21 cellular contexts compared by ENCODE assay signal in genomic region chr6:506920-507523, GRCh38.
DNase-seq lines count a peak whose midpoint lies in the region; ATAC-seq and TF ChIP-seq lines count a peak whose summit lies in the region.
"Had no signal": no experiment of that assay in that cellular context is flagged by ENCODE, and none has a peak within 500 bp of the region (broad histone marks: within the 10 kb centered on the region; RNA-seq: fewer than 3 reads in every experiment).

No MANE protein-coding gene starts in this region.

- H3K4me1 ChIP-seq in HEK293 (ENCODE audit: control insufficient read depth, insufficient read depth, low read length) (no peaks in the 10 kb centered on the region), mesendoderm (ENCODE audit: control insufficient read depth, low read depth, low read length) (no peaks in the 10 kb centered on the region), foreskin keratinocyte (no peaks in the 10 kb centered on the region)
- H3K4me1 ChIP-seq: esophagus muscularis mucosa, right lobe of liver, vagina had no signal

- no peaks in the 10 kb centered on the region for H3K79me2 ChIP-seq in mesendoderm (ENCODE audit: control insufficient read depth, insufficient read depth, low read length)

- no peak overlapping the region for H2BK5ac ChIP-seq in mesendoderm (ENCODE audit: low read length)

- peaks cover 99% of the 10 kb centered on the region for H3K4me1 Mint-ChIP-seq in activated T-cell treated with anti-CD3 and anti-CD28 coated beads, Interleukin-2, amount 50 U/mL, for 4 hours (ENCODE audit: low read depth)
- H3K4me1 Mint-ChIP-seq in activated naive CD8-positive, alpha-beta T cell treated with anti-CD3 and anti-CD28 coated beads, Interleukin-2, amount 10 ng/mL, durations not matched to agents 7 days and 5 days = peaks cover 66% of the 10 kb centered on the region
- peaks cover 59% of the 10 kb centered on the region for H3K4me1 Mint-ChIP-seq in stimulated activated memory B cell treated with anti-CD40 and anti-IgM and Interleukin-4, amounts not matched to agents 10 μg/mL and 1 μg/mL and 100 μg/mL, for 72 hours

- CTCF ChIA-PET in HEK293 (lab: Yijun Ruan, JAX) = no interaction called here

- no peak overlapping the region for H4K8ac ChIP-seq in mesendoderm (ENCODE audit: low read depth, low read length)

- H3K9ac ChIP-seq in mesendoderm (ENCODE audit: low read length) = no peak overlapping the region

- H3K27ac Mint-ChIP-seq in activated naive CD8-positive, alpha-beta T cell treated with anti-CD3 and anti-CD28 coated beads, Interleukin-2, amount 10 ng/mL, durations not matched to agents 7 days and 5 days = peak overlapping the region; percentile 87
- peak overlapping the region; percentile 69 for H3K27ac Mint-ChIP-seq in stimulated activated memory B cell treated with anti-CD40 and anti-IgM and Interleukin-4, amounts not matched to agents 10 μg/mL and 1 μg/mL and 100 μg/mL, for 72 hours

- TF ChIP-seq CTCF in HEK293 (tag by site-specific recombination; IDR thresholded peaks at IDR 0.05) = no peak
- TF ChIP-seq CTCF in foreskin keratinocyte (conservative IDR thresholded peaks at IDR 0.05) = no peak

- H3K27ac ChIP-seq in HEK293 (ENCODE audit: extremely low read depth, low read depth, low read length) (no peak overlapping the region), mesendoderm (ENCODE audit: low read depth, low read length) (no peak overlapping the region), foreskin keratinocyte (no peak overlapping the region)
- H3K27ac ChIP-seq: esophagus muscularis mucosa, ovary, right lobe of liver, vagina had no signal

- no peak overlapping the region for H3K4me3 ChIP-seq in HEK293 (ENCODE audit: low read depth, low read length)
- no peak overlapping the region for H3K4me3 ChIP-seq in mesendoderm (ENCODE audit: low read length)
- H3K4me3 ChIP-seq: esophagus muscularis mucosa, K562, ovary, right lobe of liver, vagina had no signal

- no peak overlapping the region for H2BK120ac ChIP-seq in mesendoderm (ENCODE audit: low read depth, low read length)

- H3K4ac ChIP-seq in mesendoderm (ENCODE audit: low read depth, low read length) = no peak overlapping the region

- H3K27me3 ChIP-seq in mesendoderm (ENCODE audit: insufficient read depth, low read length, poor library complexity) (no peaks in the 10 kb centered on the region), foreskin keratinocyte (no peaks in the 10 kb centered on the region)
- H3K27me3 ChIP-seq: esophagus muscularis mucosa, ovary, right lobe of liver, vagina had no signal

- no peaks in the 10 kb centered on the region for H3K79me1 ChIP-seq in mesendoderm (ENCODE audit: low read length)

- H3K18ac ChIP-seq in mesendoderm (ENCODE audit: low read length) = no peak overlapping the region

- no peak for DNase-seq in activated T-cell treated with anti-CD3 and anti-CD28 coated beads, Interleukin-2, amount 50 U/mL, for 4 hours
- DNase-seq in activated T-cell treated with anti-CD3 and anti-CD28 coated beads for 4 hours (no peak), mesendoderm (no peak), foreskin keratinocyte (no peak)
- DNase-seq in activated naive CD8-positive, alpha-beta T cell treated with anti-CD3 and anti-CD28 coated beads, Interleukin-2, amount 10 ng/mL, durations not matched to agents 7 days and 5 days = no peak
- DNase-seq: ACHN; activated gamma-delta T cell treated with Interleukin-2 at 50 U/mL for 16 hours; effector CD8-positive, alpha-beta T cell; MM.1S; NCI-H1436 treated with DMSO at 0.1 percent for 48 hours; NCI-H526; ovary; right lobe of liver; SHP77; stimulated activated CD8-positive, alpha-beta memory T cell treated with anti-CD3 and anti-CD28 coated beads, Interleukin-4, amount 100 ng/mL, for 48 hours had no signal

- H2BK15ac ChIP-seq in mesendoderm (replicated peaks; ENCODE audit: low read depth) = no peak overlapping the region

- no peak overlapping the region for H2AK5ac ChIP-seq in mesendoderm (ENCODE audit: low read length)

- no peak overlapping the region for H4K5ac ChIP-seq in mesendoderm (ENCODE audit: low read length)

- H3K36me3 Mint-ChIP-seq in activated T-cell treated with anti-CD3 and anti-CD28 coated beads, Interleukin-2, amount 50 U/mL, for 4 hours (ENCODE audit: insufficient read depth) = peaks cover 16% of the 10 kb centered on the region
- H3K36me3 Mint-ChIP-seq in activated naive CD8-positive, alpha-beta T cell treated with anti-CD3 and anti-CD28 coated beads, Interleukin-2, amount 10 ng/mL, durations not matched to agents 7 days and 5 days = peaks cover 23% of the 10 kb centered on the region
- H3K36me3 Mint-ChIP-seq in stimulated activated memory B cell treated with anti-CD40 and anti-IgM and Interleukin-4, amounts not matched to agents 10 μg/mL and 1 μg/mL and 100 μg/mL, for 72 hours = peaks cover 33% of the 10 kb centered on the region

- POLR2A ChIA-PET in HEK293 (lab: Yijun Ruan, JAX) = no interaction called here
- POLR2A ChIA-PET in activated naive CD8-positive, alpha-beta T cell treated with anti-CD3 and anti-CD28 coated beads, Interleukin-2, amount 10 ng/mL, durations not matched to agents 7 days and 5 days (lab: Charles Lee) = interaction anchor here (0.8 to 1.0 kb wide), 2 partner anchors 61 to 115 kb away, joined by 3 read pairs; partner anchors contain the start of gene IRF4

- no peaks in the 10 kb centered on the region for H3K9me3 ChIP-seq in HEK293 (ENCODE audit: control insufficient read depth, insufficient read depth, low read depth, low read length)
- H3K9me3 ChIP-seq: esophagus muscularis mucosa, ovary, right lobe of liver, vagina had no signal

- peak overlapping the region; percentile 62 for H3K4me3 Mint-ChIP-seq in activated T-cell treated with anti-CD3 and anti-CD28 coated beads, Interleukin-2, amount 50 U/mL, for 4 hours
- peak overlapping the region; percentile 64 for H3K4me3 Mint-ChIP-seq in activated naive CD8-positive, alpha-beta T cell treated with anti-CD3 and anti-CD28 coated beads, Interleukin-2, amount 10 ng/mL, durations not matched to agents 7 days and 5 days
- peak overlapping the region; percentile 44 for H3K4me3 Mint-ChIP-seq in stimulated activated memory B cell treated with anti-CD40 and anti-IgM and Interleukin-4, amounts not matched to agents 10 μg/mL and 1 μg/mL and 100 μg/mL, for 72 hours

- no peak overlapping the region for H3K56ac ChIP-seq in mesendoderm (ENCODE audit: low read length)

- peak; percentile 2 to 7 for ATAC-seq in activated T-cell treated with anti-CD3 and anti-CD28 coated beads, Interleukin-2, amount 50 U/mL, for 4 hours
- ATAC-seq in activated naive CD8-positive, alpha-beta T cell treated with anti-CD3 and anti-CD28 coated beads, Interleukin-2, amount 10 ng/mL, durations not matched to agents 7 days and 5 days (ENCODE audit: low read depth) = no peak
- no peak for ATAC-seq in stimulated activated memory B cell treated with anti-CD40 and anti-IgM and Interleukin-4, amounts not matched to agents 10 μg/mL and 1 μg/mL and 100 μg/mL, for 72 hours
- ATAC-seq in foreskin keratinocyte (no peak), GM18519 (IDR thresholded peaks at IDR 0.05; ENCODE audit: low FRiP score, unreplicated experiment) (no peak)
- ATAC-seq: K562, right lobe of liver had no signal

- H3K23ac ChIP-seq in mesendoderm (ENCODE audit: low read length) = no peak overlapping the region

- H3K4me2 ChIP-seq in mesendoderm (ENCODE audit: low read length) = no peak overlapping the region

- H3K27me3 Mint-ChIP-seq in activated T-cell treated with anti-CD3 and anti-CD28 coated beads, Interleukin-2, amount 50 U/mL, for 4 hours (ENCODE audit: low read depth) = no peaks in the 10 kb centered on the region
- no peaks in the 10 kb centered on the region for H3K27me3 Mint-ChIP-seq in activated naive CD8-positive, alpha-beta T cell treated with anti-CD3 and anti-CD28 coated beads, Interleukin-2, amount 10 ng/mL, durations not matched to agents 7 days and 5 days
- H3K27me3 Mint-ChIP-seq in stimulated activated memory B cell treated with anti-CD40 and anti-IgM and Interleukin-4, amounts not matched to agents 10 μg/mL and 1 μg/mL and 100 μg/mL, for 72 hours = no peaks in the 10 kb centered on the region

- peaks cover 0 to 6% of the 10 kb centered on the region in 2 experiments; a peak in 1 of 3 replicates for H3K36me3 ChIP-seq in HEK293 (ENCODE audit: control insufficient read depth in 2 of 2, insufficient read depth in 1 of 2, low read length in 2 of 2)
- H3K36me3 ChIP-seq in mesendoderm (ENCODE audit: control insufficient read depth, insufficient read depth, low read length) = no peaks in the 10 kb centered on the region
- H3K36me3 ChIP-seq: ovary, vagina had no signal

- no peaks in the 10 kb centered on the region for H3K9me3 Mint-ChIP-seq in activated T-cell treated with anti-CD3 and anti-CD28 coated beads, Interleukin-2, amount 50 U/mL, for 4 hours
- no peaks in the 10 kb centered on the region for H3K9me3 Mint-ChIP-seq in activated naive CD8-positive, alpha-beta T cell treated with anti-CD3 and anti-CD28 coated beads, Interleukin-2, amount 10 ng/mL, durations not matched to agents 7 days and 5 days
- no peaks in the 10 kb centered on the region for H3K9me3 Mint-ChIP-seq in stimulated activated memory B cell treated with anti-CD40 and anti-IgM and Interleukin-4, amounts not matched to agents 10 μg/mL and 1 μg/mL and 100 μg/mL, for 72 hours

TF ChIP-seq in HEK293, 187 proteins besides CTCF, POLR2A, EP300 and RAD21:
- no peak for TF ChIP-seq ZNF585B (tag by site-specific recombination; IDR thresholded peaks at IDR 0.05)
- TF ChIP-seq, protein P1, sequence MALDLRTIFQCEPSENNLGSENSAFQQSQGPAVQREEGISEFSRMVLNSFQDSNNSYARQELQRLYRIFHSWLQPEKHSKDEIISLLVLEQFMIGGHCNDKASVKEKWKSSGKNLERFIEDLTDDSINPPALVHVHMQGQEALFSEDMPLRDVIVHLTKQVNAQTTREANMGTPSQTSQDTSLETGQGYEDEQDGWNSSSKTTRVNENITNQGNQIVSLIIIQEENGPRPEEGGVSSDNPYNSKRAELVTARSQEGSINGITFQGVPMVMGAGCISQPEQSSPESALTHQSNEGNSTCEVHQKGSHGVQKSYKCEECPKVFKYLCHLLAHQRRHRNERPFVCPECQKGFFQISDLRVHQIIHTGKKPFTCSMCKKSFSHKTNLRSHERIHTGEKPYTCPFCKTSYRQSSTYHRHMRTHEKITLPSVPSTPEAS (tag by site-specific recombination; IDR thresholded peaks at IDR 0.05) = peak; percentile 92
- no peak for TF ChIP-seq ZNF16 (tag by site-specific recombination; IDR thresholded peaks at IDR 0.05; ENCODE audit: low read depth)
TF ChIP-seq in HEK293: peak in this region for 1.

Comparison
In these comparisons a context has a peak if more than half of its experiments do, and no peak if none do; other contexts are left out.
1. ATAC-seq: peak in activated T-cell treated with anti-CD3 and anti-CD28 coated beads, Interleukin-2, amount 50 U/mL, for 4 hours (2 of 2); none in activated naive CD8-positive, alpha-beta T cell treated with anti-CD3 and anti-CD28 coated beads, Interleukin-2, amount 10 ng/mL, durations not matched to agents 7 days and 5 days (single experiment), stimulated activated memory B cell treated with anti-CD40 and anti-IgM and Interleukin-4, amounts not matched to agents 10 μg/mL and 1 μg/mL and 100 μg/mL, for 72 hours (single experiment), foreskin keratinocyte (single experiment) and GM18519 (single experiment).
2. Peak in every context shown above with its lines, with median percentiles within 50 percentile points of each other: H3K4me3 Mint-ChIP-seq.